12 cellular contexts compared by ENCODE assay signal in genomic region chr18:61949946-61950345, GRCh38. TPM values are rescaled to one million over a fixed set of nuclear protein-coding genes. Genes with fewer than 3 reads are reported as not detected.
DNase-seq lines count a peak whose midpoint lies in the region; ATAC-seq, FAIRE-seq and TF ChIP-seq lines count a peak whose summit lies in the region.
"Had no signal": no experiment of that assay in that cellular context is flagged by ENCODE, and none has a peak within 500 bp of the region (broad histone marks: within the 10 kb centered on the region; RNA-seq: fewer than 3 reads in every experiment).

No MANE protein-coding gene starts in this region.

- no peak for TF ChIP-seq POLR2A in H54 (IDR thresholded peaks at IDR 0.05; ENCODE audit: low read depth, low read length)

- CTCF ChIA-PET in CD4-positive, alpha-beta T cell (lab: Charles Lee), result no interaction called here

- no peak for ATAC-seq in CD4-positive, alpha-beta T cell (ENCODE audit: poor library complexity)
- no peak for ATAC-seq in heart right ventricle

- H3K27me3 Mint-ChIP-seq in CD4-positive, alpha-beta T cell, result no peaks in the 10 kb centered on the region

- TF ChIP-seq CTCF in coronary artery (IDR thresholded peaks at IDR 0.05) (no peak), heart right ventricle (IDR thresholded peaks at IDR 0.05) (no peak)
- TF ChIP-seq CTCF in CD4-positive, alpha-beta T cell (IDR thresholded peaks at IDR 0.05), result no peak

- peaks cover 9% of the 10 kb centered on the region for H3K4me1 Mint-ChIP-seq in CD4-positive, alpha-beta T cell (ENCODE audit: low read depth)

- H3K36me3 ChIP-seq in mesodermal cell (ENCODE audit: control insufficient read depth, insufficient read depth, low read length), result no peaks in the 10 kb centered on the region
- no peaks in the 10 kb centered on the region for H3K36me3 ChIP-seq in heart right ventricle
- H3K36me3 ChIP-seq: vagina had no signal

- peaks cover 4% of the 10 kb centered on the region for H3K27me3 ChIP-seq in CD4-positive, alpha-beta T cell (ENCODE audit: control insufficient read depth, insufficient read depth, low read length)
- no peaks in the 10 kb centered on the region for H3K27me3 ChIP-seq in heart right ventricle
- H3K27me3 ChIP-seq: vagina had no signal

- H3K4me1 ChIP-seq in mesodermal cell (ENCODE audit: control insufficient read depth, insufficient read depth, low read length, poor library complexity, severe bottlenecking) (peaks cover 61% of the 10 kb centered on the region), heart right ventricle (peaks cover 0 to 9% (median 0%) of the 10 kb centered on the region in 9 donors)

- no peak overlapping the region for H3K27ac Mint-ChIP-seq in CD4-positive, alpha-beta T cell

- 78 to 79% methylated on average over 8 to 9 of the region's 10 CpGs for WGBS in mesodermal cell (ENCODE audit: insufficient coverage in 2 of 2), 2 experiments
- WGBS in heart right ventricle, 2 donors, result 58 to 61% methylated on average over 10 of the region's 10 CpGs

- H3K27ac ChIP-seq in coronary artery, result peak overlapping the region; percentile 36 to 86
- peak overlapping the region; percentile 88 for H3K27ac ChIP-seq in mesodermal cell (ENCODE audit: low read depth, low read length, severe bottlenecking)
- H3K27ac ChIP-seq in CD4-positive, alpha-beta T cell (ENCODE audit: low read depth, low read length), result no peak overlapping the region
- no peak overlapping the region for H3K27ac ChIP-seq in heart right ventricle
- H3K27ac ChIP-seq: vagina had no signal

- FAIRE-seq in H54 (lab: Jason Lieb, UNC), result no peak

- no peaks in the 10 kb centered on the region for H3K9me3 ChIP-seq in mesodermal cell (ENCODE audit: control insufficient read depth, low read length)
- no peaks in the 10 kb centered on the region for H3K9me3 ChIP-seq in CD4-positive, alpha-beta T cell (ENCODE audit: control insufficient read depth, low read length)
- no peaks in the 10 kb centered on the region for H3K9me3 ChIP-seq in heart right ventricle
- H3K9me3 ChIP-seq: vagina had no signal

- peak overlapping the region; percentile 57 for H3K4me3 ChIP-seq in coronary artery
- H3K4me3 ChIP-seq in mesodermal cell (ENCODE audit: extremely low read depth, insufficient read depth, low read length, poor library complexity, severe bottlenecking), result no peak overlapping the region
- H3K4me3 ChIP-seq in heart right ventricle, result no peak overlapping the region

- DNase-seq in AG08395 (ENCODE audit: low spot score) (peak; percentile 21), NCI-H748 (lab: John Stamatoyannopoulos, UW; ENCODE audit: unreplicated experiment) (peak; percentile 51), coronary artery (ENCODE audit: low spot score) (peak; percentile 83), H54 (ENCODE audit: insufficient read length, low spot score) (no peak), cerebellar cortex (ENCODE audit: low spot score) (no peak), heart right ventricle (no peak)
- no peak for DNase-seq in CD4-positive, alpha-beta T cell
- DNase-seq: amygdala; NCI-H2227 treated with DMSO at 0.1 percent for 48 hours; stimulated activated CD8-positive, alpha-beta memory T cell treated with anti-CD3 and anti-CD28 coated beads, Interleukin-4, amount 100 ng/mL, for 48 hours had no signal

- H3K36me3 Mint-ChIP-seq in CD4-positive, alpha-beta T cell (ENCODE audit: low read depth), result no peaks in the 10 kb centered on the region

- POLR2A ChIA-PET in CD4-positive, alpha-beta T cell (lab: Charles Lee), result no interaction called here

- H3K4me3 Mint-ChIP-seq in CD4-positive, alpha-beta T cell, result no peak overlapping the region

- intact Hi-C loops in CD4-positive, alpha-beta T cell (cut with DNase I, micrococcal nuclease), result no loop called here
- intact Hi-C loops in heart right ventricle (cut with DNase I), result no loop called here

- H3K9me3 Mint-ChIP-seq in CD4-positive, alpha-beta T cell, result no peaks in the 10 kb centered on the region

RNA-seq across cellular contexts. Expression of gene RNF152, which starts 57.1 kb away (rescaled TPM):
- polyA plus RNA-seq in mesodermal cell (2013, experiment 1 of 2), result 23.6 TPM
- 18.3 TPM for polyA plus RNA-seq in mesodermal cell (2013, experiment 2 of 2)
- total RNA-seq in CD4-positive, alpha-beta T cell, result 1 to 10 TPM in 1 of 2 experiments, under 1 TPM in 1; 0.60 to 1.0 TPM
- 10 to 100 TPM in 8 of 10 donors, 1 to 10 TPM in 2; 8.6 to 19.1 (median 11.3) TPM for total RNA-seq in heart right ventricle
- polyA plus RNA-seq in heart right ventricle, result 1 to 10 TPM; 1.7 to 2.7 TPM

Comparison
In these comparisons a context has a peak if more than half of its experiments do, and no peak if none do; other contexts are left out.
1. DNase-seq: peak in AG08395 (single experiment), NCI-H748 (single experiment) and coronary artery (single experiment); none in H54 (single experiment), cerebellar cortex (single experiment), CD4-positive, alpha-beta T cell (0 of 10) and heart right ventricle (0 of 2).
2. H3K27ac ChIP-seq: peak in coronary artery (2 of 2) and mesodermal cell (single experiment); none in CD4-positive, alpha-beta T cell (single experiment) and heart right ventricle (0 of 10).
3. RNA of gene RNF152, which starts 57.1 kb away (total RNA-seq): 8.6 to 19.1 TPM in heart right ventricle; 0.60 to 1.0 TPM in CD4-positive, alpha-beta T cell; every median in the first group is over 4 times any median in the second.